In the genomic region with DNA sequence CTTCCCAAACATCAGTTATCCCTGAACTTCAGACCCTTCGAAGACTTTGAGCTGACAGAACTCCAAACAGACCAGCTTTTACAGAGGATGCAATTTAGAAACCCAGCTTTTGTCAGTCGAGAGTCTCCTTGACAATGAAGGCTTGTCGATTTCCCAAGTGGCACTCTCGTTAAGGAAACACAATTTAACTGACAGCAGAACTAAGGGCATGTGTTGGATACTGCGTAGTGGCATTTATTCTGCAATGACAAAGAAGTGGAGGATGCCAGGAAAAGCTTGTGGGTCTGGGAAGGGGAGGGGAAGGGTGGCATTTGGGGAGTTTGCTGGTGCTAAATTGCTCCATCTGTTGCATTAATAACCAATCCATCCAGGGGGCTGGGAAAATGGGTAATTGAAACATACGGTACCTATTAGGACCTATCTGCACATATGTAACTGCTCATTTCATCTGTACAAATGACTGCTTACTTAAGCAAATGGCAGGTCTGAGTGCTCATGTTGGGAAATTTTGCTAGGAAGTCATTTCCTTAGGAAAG, we compare ENCODE assay signal across 21 cellular contexts.
A peak's percentile ranks its signal among the peaks of the same experiment; 100 is the strongest.
DNase-seq lines count a peak whose midpoint lies in the region; ATAC-seq and TF ChIP-seq lines count a peak whose summit lies in the region.
"Had no signal": no experiment of that assay in that cellular context is flagged by ENCODE, and none has a peak within 500 bp of the region (broad histone marks: within the 10 kb centered on the region; RNA-seq: fewer than 3 reads in every experiment).

No MANE protein-coding gene starts in this region.

- H3K79me2 ChIP-seq in neural cell (replicated peaks; ENCODE audit: insufficient read depth, low read length): no peaks in the 10 kb centered on the region

- H3K27ac Mint-ChIP-seq in T-helper 2 cell treated with Interferon-gamma antibody and Interleukin-4, amounts not matched to agents 5 μg/mL and 100 μg/mL, for 36 hours: no peak overlapping the region
- H3K27ac Mint-ChIP-seq: CD14-positive monocyte; H9; HFFc6; T-helper 1 cell treated with Interleukin-12 subunit alpha and Interleukin-12 subunit beta and Interleukin-4 antibody, amounts not matched to agents 30 μg/mL and 1 μg/mL, for 36 hours had no signal

- peak; percentile 58 for TF ChIP-seq EP300 in neural cell (conservative IDR thresholded peaks at IDR 0.05; ENCODE audit: poor library complexity, severe bottlenecking)

- no peaks in the 10 kb centered on the region for H3K36me3 Mint-ChIP-seq in T-helper 2 cell treated with Interferon-gamma antibody and Interleukin-4, amounts not matched to agents 5 μg/mL and 100 μg/mL, for 36 hours (ENCODE audit: low read depth)
- H3K36me3 Mint-ChIP-seq: CD14-positive monocyte had no signal

- H3K27me3 ChIP-seq in neural cell (ENCODE audit: insufficient read depth, low read depth, low read length): no peaks in the 10 kb centered on the region
- H3K27me3 ChIP-seq: Peyer's patch had no signal

- H3K9me3 Mint-ChIP-seq in T-helper 2 cell treated with Interferon-gamma antibody and Interleukin-4, amounts not matched to agents 5 μg/mL and 100 μg/mL, for 36 hours: peaks cover 7% of the 10 kb centered on the region

- H3K27me3 Mint-ChIP-seq in T-helper 2 cell treated with Interferon-gamma antibody and Interleukin-4, amounts not matched to agents 5 μg/mL and 100 μg/mL, for 36 hours (ENCODE audit: low read depth): no peaks in the 10 kb centered on the region

- H3K4me1 Mint-ChIP-seq in T-helper 2 cell treated with Interferon-gamma antibody and Interleukin-4, amounts not matched to agents 5 μg/mL and 100 μg/mL, for 36 hours (ENCODE audit: low read depth): no peaks in the 10 kb centered on the region
- H3K4me1 Mint-ChIP-seq: CD14-positive monocyte, H9 had no signal

- H3K4me3 ChIP-seq in neural cell (ENCODE audit: low read length): peak overlapping the region; percentile 39
- H3K4me3 ChIP-seq: GM12878, GM23248, Peyer's patch, SJCRH30 had no signal

- H3F3A ChIP-seq in neural cell (ENCODE audit: insufficient read depth, low read length, poor library complexity, severe bottlenecking): no peaks in the 10 kb centered on the region

- no peaks in the 10 kb centered on the region for H3K36me3 ChIP-seq in neural cell (ENCODE audit: insufficient read depth, low read length)
- H3K36me3 ChIP-seq: Peyer's patch, SJCRH30 had no signal

- ATAC-seq in SK-N-SH treated with all-trans-retinoic acid at 6 μM for 48 hours: no peak
- ATAC-seq: GM12878 had no signal

- H3K27ac ChIP-seq in neural cell (ENCODE audit: low read length): peak overlapping the region; percentile 77
- H3K27ac ChIP-seq: 22Rv1, GM23248, Peyer's patch, SJCRH30 had no signal

- H3K4me2 ChIP-seq in neural cell (ENCODE audit: low read length): no peak overlapping the region

- no peaks in the 10 kb centered on the region for H3K9me3 ChIP-seq in neural cell (ENCODE audit: low read length)
- H3K9me3 ChIP-seq: Peyer's patch had no signal

- no peak for TF ChIP-seq CTCF in neural cell (IDR thresholded peaks at IDR 0.05; ENCODE audit: poor library complexity, severe bottlenecking)

- no peaks in the 10 kb centered on the region for H3K9me2 ChIP-seq in neural cell (ENCODE audit: insufficient read depth, low read length)

- TF ChIP-seq RAD21 in neural cell (conservative IDR thresholded peaks at IDR 0.05): no peak

- DNase-seq in NCI-H1694 (lab: John Stamatoyannopoulos, UW): peak; percentile 29
- no peak for DNase-seq in NCI-H1694 treated with DMSO at 0.1 percent for 48 hours (lab: John Stamatoyannopoulos, UW)
- DNase-seq in EH (ENCODE audit: low read depth): peak; percentile 8
- DNase-seq in T-helper 2 cell treated with Interferon-gamma antibody and Interleukin-4, amounts not matched to agents 5 μg/mL and 100 μg/mL, for 36 hours (ENCODE audit: low spot score): no peak
- no peak for DNase-seq in GM19240 (ENCODE audit: insufficient read length, low spot score)
- no peak for DNase-seq in cerebellar cortex (ENCODE audit: low spot score)
- DNase-seq: GM23248, H9, HFFc6, Kasumi-1, NCI-H187, NCI-H446 treated with DMSO at 0.1 percent for 48 hours, NCI-H748 treated with DMSO at 0.1 percent for 48 hours, Peyer's patch, SJCRH30 had no signal

- no peaks in the 10 kb centered on the region for H4K20me1 ChIP-seq in neural cell (ENCODE audit: insufficient read depth)

- H3K9ac ChIP-seq in neural cell (ENCODE audit: low read length): no peak overlapping the region
- H3K9ac ChIP-seq: GM23248 had no signal

- H3K4me3 Mint-ChIP-seq in T-helper 2 cell treated with Interferon-gamma antibody and Interleukin-4, amounts not matched to agents 5 μg/mL and 100 μg/mL, for 36 hours: no peak overlapping the region
- H3K4me3 Mint-ChIP-seq: CD14-positive monocyte; H9; HFFc6; T-helper 1 cell treated with Interleukin-12 subunit alpha and Interleukin-12 subunit beta and Interleukin-4 antibody, amounts not matched to agents 30 μg/mL and 1 μg/mL, for 36 hours had no signal

- peak overlapping the region; percentile 30 for H2AFZ ChIP-seq in neural cell (ENCODE audit: low read depth, low read length)
- H2AFZ ChIP-seq: GM23248 had no signal

TF ChIP-seq in SK-N-SH treated with all-trans-retinoic acid at 6 μM for 48 hours, 23 proteins besides CTCF, POLR2A, EP300 and RAD21:
- TF ChIP-seq PPARA (CRISPR knock-in tag; IDR thresholded peaks at IDR 0.05; ENCODE audit: borderline replicate concordance): no peak
- TF ChIP-seq ZNF70 (CRISPR knock-in tag; IDR thresholded peaks at IDR 0.05): no peak
- TF ChIP-seq, protein P1, sequence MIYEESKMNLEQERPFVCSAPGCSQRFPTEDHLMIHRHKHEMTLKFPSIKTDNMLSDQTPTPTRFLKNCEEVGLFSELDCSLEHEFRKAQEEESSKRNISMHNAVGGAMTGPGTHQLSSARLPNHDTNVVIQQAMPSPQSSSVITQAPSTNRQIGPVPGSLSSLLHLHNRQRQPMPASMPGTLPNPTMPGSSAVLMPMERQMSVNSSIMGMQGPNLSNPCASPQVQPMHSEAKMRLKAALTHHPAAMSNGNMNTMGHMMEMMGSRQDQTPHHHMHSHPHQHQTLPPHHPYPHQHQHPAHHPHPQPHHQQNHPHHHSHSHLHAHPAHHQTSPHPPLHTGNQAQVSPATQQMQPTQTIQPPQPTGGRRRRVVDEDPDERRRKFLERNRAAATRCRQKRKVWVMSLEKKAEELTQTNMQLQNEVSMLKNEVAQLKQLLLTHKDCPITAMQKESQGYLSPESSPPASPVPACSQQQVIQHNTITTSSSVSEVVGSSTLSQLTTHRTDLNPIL (CRISPR knock-in tag; IDR thresholded peaks at IDR 0.05; ENCODE audit: low read depth): no peak
- peak; percentile 65 for TF ChIP-seq TCF4 (CRISPR knock-in tag; IDR thresholded peaks at IDR 0.05; ENCODE audit: borderline replicate concordance)
- TF ChIP-seq ESRRG (CRISPR knock-in tag; IDR thresholded peaks at IDR 0.05): no peak
- TF ChIP-seq ZFP3 (CRISPR knock-in tag; IDR thresholded peaks at IDR 0.05): no peak

TF ChIP-seq in neural cell, 6 proteins besides CTCF, POLR2A, EP300 and RAD21:
- TF ChIP-seq EZH2 (IDR thresholded peaks at IDR 0.05; ENCODE audit: borderline replicate concordance, insufficient read depth, low read length, poor library complexity, severe bottlenecking): no peak
- peak; percentile 57 for TF ChIP-seq POLR2AphosphoS5 (IDR thresholded peaks at IDR 0.05)
TF ChIP-seq in neural cell: peak in this region for 1.

Comparison
In these comparisons a context has a peak if more than half of its experiments do, and no peak if none do; other contexts are left out.
1. DNase-seq: peak in NCI-H1694 (single experiment) and EH (single experiment); none in NCI-H1694 treated with DMSO at 0.1 percent for 48 hours (single experiment), T-helper 2 cell treated with Interferon-gamma antibody and Interleukin-4, amounts not matched to agents 5 μg/mL and 100 μg/mL, for 36 hours (single experiment), GM19240 (single experiment) and cerebellar cortex (single experiment).